In genomic region chr10:117246997-117247667, GRCh38 we compare ENCODE assay signal across 21 cellular contexts. TPM values are rescaled to one million over a fixed set of nuclear protein-coding genes. Genes with fewer than 3 reads are reported as not detected.
"Had no signal": no experiment of that assay in that cellular context is flagged by ENCODE, and none has a peak within 500 bp of the region (broad histone marks: within the 10 kb centered on the region; RNA-seq: fewer than 3 reads in every experiment).

No MANE protein-coding gene starts in this region.

- H3K4me3 Mint-ChIP-seq: activated B cell treated with CpG ODN at 0.5 μM for 24 hours; activated CD4-positive, alpha-beta T cell treated with anti-CD3 and anti-CD28 coated beads, Interleukin-2, amount 10 ng/mL, durations not matched to agents 7 days and 5 days; activated naive CD8-positive, alpha-beta T cell treated with anti-CD3 and anti-CD28 coated beads, Interleukin-2, amount 10 ng/mL, durations not matched to agents 7 days and 5 days; nephron; type B pancreatic cell had no signal

- H3K4me3 ChIP-seq: breast epithelium, prostate gland had no signal

- H3K9me3 Mint-ChIP-seq: activated B cell treated with CpG ODN at 0.5 μM for 24 hours; activated CD4-positive, alpha-beta T cell treated with anti-CD3 and anti-CD28 coated beads, Interleukin-2, amount 10 ng/mL, durations not matched to agents 7 days and 5 days; activated naive CD8-positive, alpha-beta T cell treated with anti-CD3 and anti-CD28 coated beads, Interleukin-2, amount 10 ng/mL, durations not matched to agents 7 days and 5 days; nephron; type B pancreatic cell had no signal

- H3K27ac Mint-ChIP-seq: activated B cell treated with CpG ODN at 0.5 μM for 24 hours; activated CD4-positive, alpha-beta T cell treated with anti-CD3 and anti-CD28 coated beads, Interleukin-2, amount 10 ng/mL, durations not matched to agents 7 days and 5 days; activated naive CD8-positive, alpha-beta T cell treated with anti-CD3 and anti-CD28 coated beads, Interleukin-2, amount 10 ng/mL, durations not matched to agents 7 days and 5 days; nephron; type B pancreatic cell had no signal

- DNase-seq: activated B cell treated with CpG ODN at 0.5 μM for 24 hours; activated CD4-positive, alpha-beta T cell treated with anti-CD3 and anti-CD28 coated beads, Interleukin-2, amount 10 ng/mL, durations not matched to agents 7 days and 5 days; activated CD8-positive, alpha-beta memory T cell treated with anti-CD3 and anti-CD28 coated beads, Interleukin-2, amount 50 U/mL, for 48 hours; activated gamma-delta T cell treated with Interleukin-2 at 50 U/mL for 16 hours; activated naive CD8-positive, alpha-beta T cell treated with anti-CD3 and anti-CD28 coated beads, Interleukin-2, amount 10 ng/mL, durations not matched to agents 7 days and 5 days; anterior cingulate cortex; dermis blood vessel endothelial cell; erythroblast; head of caudate nucleus; nucleus accumbens; stimulated activated naive CD8-positive, alpha-beta T cell treated with anti-CD3 and anti-CD28 coated beads, Interleukin-15, Interleukin-2, amounts not matched to agents 100 U/mL and 50 U/mL, for 24 hours; T-helper 2 cell had no signal

- ATAC-seq: sciatic nerve; stimulated activated naive CD8-positive, alpha-beta T cell treated with anti-CD3 and anti-CD28 coated beads, Interleukin-15, Interleukin-2, amounts not matched to agents 100 U/mL and 50 U/mL, for 24 hours had no signal

- H3K27ac ChIP-seq: breast epithelium, prostate gland had no signal

- H3K36me3 Mint-ChIP-seq: activated naive CD8-positive, alpha-beta T cell treated with anti-CD3 and anti-CD28 coated beads, Interleukin-2, amount 10 ng/mL, durations not matched to agents 7 days and 5 days; type B pancreatic cell had no signal

- H3K4me1 ChIP-seq: breast epithelium, prostate gland had no signal

- H3K36me3 ChIP-seq: breast epithelium, prostate gland had no signal

- H3K4me1 Mint-ChIP-seq: activated B cell treated with CpG ODN at 0.5 μM for 24 hours had no signal

- H3K9me3 ChIP-seq: breast epithelium, prostate gland had no signal

RNA-seq across cellular contexts. Expression of gene SLC18A2, which starts 6.2 kb away (rescaled TPM):
- total RNA-seq: activated B cell treated with CpG ODN at 0.5 μM for 24 hours; activated CD4-positive, alpha-beta T cell treated with anti-CD3 and anti-CD28 coated beads, Interleukin-2, amount 10 ng/mL, durations not matched to agents 7 days and 5 days; dermis blood vessel endothelial cell had no signal

RNA-seq across cellular contexts. Expression of gene KCNK18, which starts 49.8 kb away (rescaled TPM):
- total RNA-seq: activated B cell treated with CpG ODN at 0.5 μM for 24 hours; activated CD4-positive, alpha-beta T cell treated with anti-CD3 and anti-CD28 coated beads, Interleukin-2, amount 10 ng/mL, durations not matched to agents 7 days and 5 days; activated naive CD8-positive, alpha-beta T cell treated with anti-CD3 and anti-CD28 coated beads, Interleukin-2, amount 10 ng/mL, durations not matched to agents 7 days and 5 days; breast epithelium; cerebellum; dermis blood vessel endothelial cell; fibroblast of villous mesenchyme; lower leg skin; mesenteric fat pad; prostate gland; sciatic nerve had no signal
